In the genomic region with DNA sequence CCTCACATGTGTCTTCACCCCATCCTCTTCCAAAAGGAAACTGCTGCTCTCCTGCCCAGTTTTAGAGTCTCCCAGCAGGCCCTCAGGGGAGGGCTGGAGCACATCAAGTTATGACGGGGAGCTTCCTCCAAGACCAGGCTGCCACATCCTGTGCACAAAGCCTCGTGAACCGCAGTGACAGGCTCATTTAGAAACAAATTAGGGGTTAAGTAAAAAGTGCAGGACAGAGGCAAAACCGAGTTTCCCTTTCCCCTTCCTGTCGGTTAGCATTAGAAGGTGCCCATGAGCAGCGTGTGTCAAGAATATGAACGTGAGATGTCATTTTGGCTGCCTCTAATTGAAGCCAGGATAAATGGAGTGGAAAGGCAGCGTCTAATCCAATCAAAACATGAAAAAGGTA, we compare ENCODE assay signal across 10 cellular contexts.
DNase-seq lines count a peak whose midpoint lies in the region; ATAC-seq lines count a peak whose summit lies in the region.
"Had no signal": no experiment of that assay in that cellular context is flagged by ENCODE, and none has a peak within 500 bp of the region (broad histone marks: within the 10 kb centered on the region; RNA-seq: fewer than 3 reads in every experiment).

No MANE protein-coding gene starts in this region.

- H3K27ac ChIP-seq in effector memory CD4-positive, alpha-beta T cell (ENCODE audit: insufficient read depth, low read length, poor library complexity, severe bottlenecking): no peak overlapping the region

- ATAC-seq in GM19043 (IDR thresholded peaks at IDR 0.05; ENCODE audit: low read depth, unreplicated experiment): peak; percentile 85
- ATAC-seq in HG03354 (IDR thresholded peaks at IDR 0.05; ENCODE audit: poor library complexity, severe bottlenecking, unreplicated experiment): peak; percentile 97
- no peak for ATAC-seq in GM18873 (IDR thresholded peaks at IDR 0.05; ENCODE audit: low FRiP score, unreplicated experiment)

- no peaks in the 10 kb centered on the region for H3K36me3 ChIP-seq in effector memory CD4-positive, alpha-beta T cell (ENCODE audit: control insufficient read depth, insufficient read depth, low read length)

- H3K9me3 ChIP-seq in effector memory CD4-positive, alpha-beta T cell (ENCODE audit: control insufficient read depth, low read length): no peaks in the 10 kb centered on the region

- no peak overlapping the region for H3K4me3 ChIP-seq in effector memory CD4-positive, alpha-beta T cell (ENCODE audit: insufficient read depth, low read depth, low read length, poor library complexity, severe bottlenecking)

- H3K27me3 ChIP-seq in effector memory CD4-positive, alpha-beta T cell (replicated peaks; ENCODE audit: control insufficient read depth, insufficient read depth, low read length, poor library complexity, severe bottlenecking): no peaks in the 10 kb centered on the region

- H3K4me1 ChIP-seq in effector memory CD4-positive, alpha-beta T cell (ENCODE audit: control insufficient read depth, insufficient read depth, low read length, poor library complexity, severe bottlenecking): no peaks in the 10 kb centered on the region

- DNase-seq in AML-193 (lab: John Stamatoyannopoulos, UW) (peak; percentile 95 to 96), UCSD-AML1 (lab: John Stamatoyannopoulos, UW; ENCODE audit: unreplicated experiment) (peak; percentile 89), GM19240 (ENCODE audit: insufficient read length, low spot score) (no peak), NCI-H2196 (lab: John Stamatoyannopoulos, UW; ENCODE audit: unreplicated experiment) (no peak)
- no peak for DNase-seq in effector memory CD4-positive, alpha-beta T cell
- DNase-seq: DMS79, NCI-H510A had no signal

Comparison
In these comparisons a context has a peak if more than half of its experiments do, and no peak if none do; other contexts are left out.
1. DNase-seq: peak in AML-193 (2 of 2) and UCSD-AML1 (single experiment); none in effector memory CD4-positive, alpha-beta T cell (0 of 3), GM19240 (single experiment) and NCI-H2196 (single experiment).